1 cellular context compared by ENCODE assay signal in genomic region chr7:73623798-73624668, GRCh38.
A peak's percentile ranks its signal among the peaks of the same experiment; 100 is the strongest.
TF ChIP-seq lines count a peak whose summit lies in the region.

Gene MLXIPL, minus strand, starts transcription at chr7:73624522. Its CDS starts 30 bp downstream, at chr7:73624492.

TF ChIP-seq in K562, 482 proteins besides CTCF, POLR2A, EP300 and RAD21 (continued from another document and continues in another):
- TF ChIP-seq ZBTB33 (CRISPR knock-in tag; IDR thresholded peaks at IDR 0.05) (0 out of 2 replicates have a peak, but pooled peaks have one; percentile 7), SMAD4 (CRISPR knock-in tag; conservative IDR thresholded peaks at IDR 0.05) (0 out of 2 replicates have a peak, but pooled peaks have one; percentile 33), ZNF3 (CRISPR knock-in tag; IDR thresholded peaks at IDR 0.05) (no peak), CHAMP1 (IDR thresholded peaks at IDR 0.05) (no peak), HEY1 (CRISPR knock-in tag; IDR thresholded peaks at IDR 0.05; ENCODE audit: borderline replicate concordance) (no peak), NFE2 (IDR thresholded peaks at IDR 0.05; ENCODE audit: low read depth) (no peak), SAP30 (IDR thresholded peaks at IDR 0.05; ENCODE audit: borderline replicate concordance, insufficient read depth, low read depth, low read length, poor library complexity, severe bottlenecking) (peak; percentile 41), IFI16 (CRISPR knock-in tag; IDR thresholded peaks at IDR 0.05) (no peak), ZNF124 (CRISPR knock-in tag; IDR thresholded peaks at IDR 0.05) (no peak), HDAC2 (IDR thresholded peaks at IDR 0.05) (no peak), SAFB (IDR thresholded peaks at IDR 0.05; ENCODE audit: borderline replicate concordance, low read depth, low read length) (peak; percentile 58), RB1 (IDR thresholded peaks at IDR 0.05; ENCODE audit: low read depth) (peak; percentile 93), GABPB2 (CRISPR knock-in tag; conservative IDR thresholded peaks at IDR 0.05) (no peak), MAX (CRISPR knock-in tag; IDR thresholded peaks at IDR 0.05) (peak; percentile 50), FOXJ2 (tag; IDR thresholded peaks at IDR 0.05) (no peak), ZKSCAN3 (CRISPR knock-in tag; IDR thresholded peaks at IDR 0.05) (no peak), BRF1 (IDR thresholded peaks at IDR 0.05; ENCODE audit: borderline replicate concordance, extremely low read depth, insufficient read length) (no peak), E2F6 (IDR thresholded peaks at IDR 0.05; ENCODE audit: borderline replicate concordance in 1 of 2, extremely low read depth in 1 of 2, insufficient read depth in 1 of 2, insufficient read length in 1 of 2, low read depth in 1 of 2, low read length in 1 of 2, poor library complexity in 1 of 2, severe bottlenecking in 1 of 2) (peak; percentile 81 to 96), SIX5 (IDR thresholded peaks at IDR 0.05; ENCODE audit: borderline replicate concordance in 1 of 2, insufficient read depth in 1 of 2, low read depth in 1 of 2, low read length in 2 of 2) (no peak), SP1 (CRISPR knock-in tag; IDR thresholded peaks at IDR 0.05) (peak; percentile 82), MLLT1 (IDR thresholded peaks at IDR 0.05) (0 out of 4 replicates have a peak, but pooled peaks of 1 of the 2 experiments have one; percentile 26), XRCC5 (IDR thresholded peaks at IDR 0.05; ENCODE audit: low read depth, low read length) (no peak; the same call in 1 of the 2 replicates), RBM34 (IDR thresholded peaks at IDR 0.05; ENCODE audit: borderline replicate concordance, insufficient read depth, low read length) (peak; percentile 98), UBTF (IDR thresholded peaks at IDR 0.05; ENCODE audit: borderline replicate concordance in 1 of 2, low read depth in 2 of 2, low read length in 2 of 2) (peak in 1 of 2 experiments; percentile 48; a peak in 2 of 4 replicates), ATF1 (CRISPR knock-in tag; IDR thresholded peaks at IDR 0.05) (no peak), ATF1 (tag; IDR thresholded peaks at IDR 0.05) (0 out of 2 replicates have a peak, but pooled peaks have one; percentile 10), ZBTB2 (IDR thresholded peaks at IDR 0.05) (no peak), GATAD2A (IDR thresholded peaks at IDR 0.05) (peak; percentile 33; the same call in 1 of the 2 replicates), OTX1 (CRISPR knock-in tag; IDR thresholded peaks at IDR 0.05) (peak; percentile 18; the same call in 1 of the 2 replicates), E2F8 (IDR thresholded peaks at IDR 0.05; ENCODE audit: low read depth, partially characterized antibody) (no peak), U2AF1 (optimal IDR thresholded peaks at IDR 0.05; ENCODE audit: low read depth, low read length) (peak; percentile 61), ATF2 (CRISPR knock-in tag; IDR thresholded peaks at IDR 0.05) (no peak), FOXK2 (conservative IDR thresholded peaks at IDR 0.05 in 1 of 2, IDR thresholded peaks at IDR 0.05 in 1 of 2; ENCODE audit: low read depth in 2 of 2) (no peak), SMARCB1 (IDR thresholded peaks at IDR 0.05; ENCODE audit: insufficient read length, low read depth) (no peak), ARHGAP35 (IDR thresholded peaks at IDR 0.05; ENCODE audit: partially characterized antibody) (no peak), ZNF445 (CRISPR knock-in tag; IDR thresholded peaks at IDR 0.05; ENCODE audit: low read depth) (no peak), ZNF76 (CRISPR knock-in tag; IDR thresholded peaks at IDR 0.05; ENCODE audit: borderline replicate concordance) (no peak), HDAC8 (tag; IDR thresholded peaks at IDR 0.05) (no peak), ZBTB5 (IDR thresholded peaks at IDR 0.05) (no peak), TAF15 (IDR thresholded peaks at IDR 0.05; ENCODE audit: low read depth, low read length) (no peak), HNRNPLL (IDR thresholded peaks at IDR 0.05; ENCODE audit: low read depth, low read length, poor library complexity, severe bottlenecking) (peak; percentile 6), NCOA1 (IDR thresholded peaks at IDR 0.05; ENCODE audit: low read depth) (no peak), CCAR2 (IDR thresholded peaks at IDR 0.05; ENCODE audit: low read depth, low read length) (no peak), POLR3A (IDR thresholded peaks at IDR 0.05; ENCODE audit: borderline replicate concordance, extremely low read depth, insufficient read depth, insufficient read length) (no peak), ILF3 (IDR thresholded peaks at IDR 0.05; ENCODE audit: borderline replicate concordance) (no peak), ZFP30 (CRISPR knock-in tag; IDR thresholded peaks at IDR 0.05; ENCODE audit: borderline replicate concordance) (no peak), NONO (IDR thresholded peaks at IDR 0.05; ENCODE audit: low read depth in 2 of 2, low read length in 1 of 2) (peak; percentile 64 to 96; a peak in 3 of 4 replicates)
